In genomic region chr3:195994343-195994742, GRCh38 we compare ENCODE assay signal across 8 cellular contexts.
DNase-seq lines count a peak whose midpoint lies in the region; ATAC-seq and TF ChIP-seq lines count a peak whose summit lies in the region.
"Not testable (repeated sequence)": the region's sequence is repeated elsewhere in the genome, so short reads cannot be mapped to it uniquely, and the experiment has no call there.

No MANE protein-coding gene starts in this region.

- not testable (repeated sequence) for H3K9me3 ChIP-seq in right cardiac atrium (ENCODE audit: control insufficient read depth, low read length); neutrophil

- H3K4me1 ChIP-seq in right cardiac atrium (ENCODE audit: control insufficient read depth, insufficient read depth, low read length); neutrophil (ENCODE audit: control insufficient read depth in 1 of 2, insufficient read depth in 1 of 2, low read depth in 1 of 2, low read length in 1 of 2): not testable (repeated sequence)

- H3K27ac ChIP-seq in right cardiac atrium (ENCODE audit: low read length); neutrophil: not testable (repeated sequence)

- intact Hi-C loops in right cardiac atrium (cut with DNase I): not testable (repeated sequence)

- 27% methylated on average over 13 of the region's 14 CpGs for WGBS in right cardiac atrium

- ATAC-seq in right cardiac atrium: not testable (repeated sequence)

- not testable (repeated sequence) for DNase-seq in AG09309 (ENCODE audit: low read depth)
- DNase-seq in H4 (ENCODE audit: low spot score) (peak; percentile 31), SK-N-DZ (ENCODE audit: low spot score) (peak; percentile 62), activated T-cell treated with anti-CD3 and anti-CD28 coated beads for 4 hours (peak; percentile 37), cardiac fibroblast (ENCODE audit: low read depth in 2 of 2) (peak; percentile 18 to 51), right cardiac atrium (peak; percentile 41 to 75 (median 67))
- DNase-seq in stimulated activated CD8-positive, alpha-beta memory T cell treated with anti-CD3 and anti-CD28 coated beads, Interleukin-12 subunit alpha, Interleukin-12 subunit beta, amount 100 ng/mL, for 4 hours (ENCODE audit: low read depth): peak; percentile 35

- TF ChIP-seq CTCF in AG09309 (IDR thresholded peaks at IDR 0.05; ENCODE audit: control insufficient read depth, insufficient read depth, low read depth, low read length, missing control alignments) (peak; percentile 30), cardiac fibroblast (IDR thresholded peaks at IDR 0.05; ENCODE audit: low read depth, low read length) (peak; percentile 16), neutrophil (IDR thresholded peaks at IDR 0.05) (peak; percentile 34)

- not testable (repeated sequence) for H3K27me3 ChIP-seq in right cardiac atrium (ENCODE audit: control insufficient read depth, insufficient read depth); neutrophil

- H3K4me3 ChIP-seq in AG09309 (ENCODE audit: control insufficient read depth, low read depth, low read length); cardiac fibroblast (replicated peaks in 1 of 2; ENCODE audit: low read depth in 2 of 2, low read length in 2 of 2); right cardiac atrium (ENCODE audit: low read length); neutrophil (ENCODE audit: low read depth in 1 of 2, low read length in 1 of 2): not testable (repeated sequence)

- not testable (repeated sequence) for H3K36me3 ChIP-seq in neutrophil
